8 cellular contexts compared by ENCODE assay signal in genomic region chr6:6483168-6483567, GRCh38.
"Had no signal": no experiment of that assay in that cellular context is flagged by ENCODE, and none has a peak within 500 bp of the region (broad histone marks: within the 10 kb centered on the region; RNA-seq: fewer than 3 reads in every experiment).

No MANE protein-coding gene starts in this region.

- H3K4me3 ChIP-seq: GM12878 had no signal

- FAIRE-seq: G401.6, GM12878, GM12891, GM12892, GM18507, GM19239 had no signal

- DNase-seq: GDM1, GF-D8 had no signal

- ATAC-seq: GM12878 had no signal
